ENCODE assay signal across 9 cellular contexts in genomic region chr14:93984987-93985410, GRCh38. TPM values are rescaled to one million over a fixed set of nuclear protein-coding genes. Genes with fewer than 3 reads are reported as not detected.
DNase-seq lines count a peak whose midpoint lies in the region; ATAC-seq, FAIRE-seq and TF ChIP-seq lines count a peak whose summit lies in the region.
"Had no signal": no experiment of that assay in that cellular context is flagged by ENCODE, and none has a peak within 500 bp of the region (broad histone marks: within the 10 kb centered on the region; RNA-seq: fewer than 3 reads in every experiment).

No MANE protein-coding gene starts in this region.

- POLR2A ChIA-PET in GM12878 (lab: Charles Lee) = interaction anchor here (1.0 to 1.6 kb wide), 2 partner anchors 9 to 12 kb away, joined by 3 to 7 read pairs; partner anchors contain the start of gene ASB2

- H3K4me3 ChIP-seq in AG09309 (ENCODE audit: control insufficient read depth, low read depth, low read length) = no peak overlapping the region
- H3K4me3 ChIP-seq in HL-60 (replicated peaks; ENCODE audit: insufficient read depth, low read length) = no peak overlapping the region
- H3K4me3 ChIP-seq in GM12878 = no peak overlapping the region
- H3K4me3 ChIP-seq in liver (ENCODE audit: low read depth in 1 of 3, low read length in 3 of 3) = no peak overlapping the region
- H3K4me3 ChIP-seq in effector memory CD4-positive, alpha-beta T cell (ENCODE audit: insufficient read depth, low read depth, low read length, poor library complexity, severe bottlenecking) = no peak overlapping the region

- H3K4me1 ChIP-seq in GM12878 (ENCODE audit: control insufficient read depth, insufficient read depth, low read length) (peaks cover 18% of the 10 kb centered on the region), liver (ENCODE audit: control insufficient read depth in 4 of 4, insufficient read depth in 4 of 4, low read length in 3 of 4) (no peaks in the 10 kb centered on the region)
- no peaks in the 10 kb centered on the region for H3K4me1 ChIP-seq in effector memory CD4-positive, alpha-beta T cell (ENCODE audit: control insufficient read depth, insufficient read depth, low read length, poor library complexity, severe bottlenecking)

- TF ChIP-seq RAD21 in GM12878 (IDR thresholded peaks at IDR 0.05; ENCODE audit: insufficient read depth, low read depth, low read length) (peak; percentile 41), liver (IDR thresholded peaks at IDR 0.05) (no peak)

- H3K79me2 ChIP-seq in GM12878 (ENCODE audit: control insufficient read depth, insufficient read depth, low read length) = no peaks in the 10 kb centered on the region

- SMC1A ChIA-PET in GM12878 (lab: Charles Lee; ENCODE audit: uncharacterized antibody, unreplicated experiment) = interaction anchor here (0.9 to 20.2 kb wide), 7 partner anchors 11 to 48 kb away, joined by 3 to 409 read pairs (median 11); partner anchors contain the start of gene CCDC197

- intact Hi-C loops in GM12878 (cut with micrococcal nuclease; ENCODE audit: unreplicated experiment) = no loop called here
- intact Hi-C loops in posterior vena cava (cut with DNase I) = no loop called here

- H3K9me3 ChIP-seq in GM12878 (replicated peaks; ENCODE audit: control insufficient read depth, insufficient read depth, low read length) = no peaks in the 10 kb centered on the region
- no peaks in the 10 kb centered on the region for H3K9me3 ChIP-seq in liver (ENCODE audit: control insufficient read depth in 4 of 4, low read length in 3 of 4)
- no peaks in the 10 kb centered on the region for H3K9me3 ChIP-seq in effector memory CD4-positive, alpha-beta T cell (ENCODE audit: control insufficient read depth, low read length)

- DNase-seq in AG09309 (ENCODE audit: low read depth) (peak; percentile 71), HL-60 (ENCODE audit: low read depth in 1 of 2, low spot score in 1 of 2) (peak in 1 of 2 experiments; percentile 14), GM12878 (ENCODE audit: low read depth, low spot score) (no peak), posterior vena cava (ENCODE audit: low spot score) (no peak), NCI-H146 treated with DMSO at 0.1 percent for 48 hours (lab: John Stamatoyannopoulos, UW; ENCODE audit: unreplicated experiment) (no peak)
- no peak for DNase-seq in effector memory CD4-positive, alpha-beta T cell

- TF ChIP-seq EP300 in GM12878 (IDR thresholded peaks at IDR 0.05; ENCODE audit: borderline replicate concordance in 1 of 2, control insufficient read depth in 1 of 2, low read depth in 2 of 2, low read length in 2 of 2) = no peak

- H3K4me2 ChIP-seq in GM12878 (ENCODE audit: control insufficient read depth, insufficient read depth) = no peak overlapping the region

- no peaks in the 10 kb centered on the region; a peak in 1 of 4 replicates for H3K36me3 ChIP-seq in GM12878 (ENCODE audit: control insufficient read depth in 2 of 2, insufficient read depth in 2 of 2, low read length in 1 of 2)
- no peaks in the 10 kb centered on the region for H3K36me3 ChIP-seq in liver (ENCODE audit: control insufficient read depth in 4 of 4, insufficient read depth in 3 of 4, low read depth in 1 of 4, low read length in 3 of 4)
- no peaks in the 10 kb centered on the region for H3K36me3 ChIP-seq in effector memory CD4-positive, alpha-beta T cell (ENCODE audit: control insufficient read depth, insufficient read depth, low read length)

- in situ Hi-C loops in GM12878 (cut with MboI) = no loop called here

- RAD21 ChIA-PET in GM12878 (lab: Charles Lee; ENCODE audit: unreplicated experiment) = interaction anchor here (0.8 to 2.3 kb wide), 3 partner anchors 15 to 45 kb away, joined by 3 to 8 read pairs (median 4); no protein-coding TSS in a partner anchor

- no peaks in the 10 kb centered on the region for H4K20me1 ChIP-seq in GM12878 (ENCODE audit: control insufficient read depth, insufficient read depth)

- peaks cover 4% of the 10 kb centered on the region for H3K27me3 ChIP-seq in HL-60 (ENCODE audit: insufficient read depth, poor library complexity, severe bottlenecking)
- no peaks in the 10 kb centered on the region for H3K27me3 ChIP-seq in GM12878 (replicated peaks in 1 of 2; ENCODE audit: control insufficient read depth in 2 of 2, insufficient read depth in 2 of 2, low read length in 1 of 2)
- no peaks in the 10 kb centered on the region for H3K27me3 ChIP-seq in liver (ENCODE audit: control insufficient read depth in 4 of 4, insufficient read depth in 4 of 4, low read length in 3 of 4)
- no peaks in the 10 kb centered on the region for H3K27me3 ChIP-seq in effector memory CD4-positive, alpha-beta T cell (replicated peaks; ENCODE audit: control insufficient read depth, insufficient read depth, low read length, poor library complexity, severe bottlenecking)

- H3K27ac ChIP-seq in HL-60 (replicated peaks) (no peak overlapping the region), GM12878 (ENCODE audit: control insufficient read depth, insufficient read depth) (no peak overlapping the region), liver (ENCODE audit: low read depth in 1 of 2, low read length in 2 of 2) (no peak overlapping the region)
- H3K27ac ChIP-seq in effector memory CD4-positive, alpha-beta T cell (ENCODE audit: insufficient read depth, low read length, poor library complexity, severe bottlenecking) = no peak overlapping the region

- ATAC-seq in GM12878 (peak; percentile 51), HG03025 (IDR thresholded peaks at IDR 0.05; ENCODE audit: low FRiP score, unreplicated experiment) (no peak)

- 22% methylated on average over 7 of the region's 7 CpGs for WGBS in GM12878 (ENCODE audit: insufficient coverage, insufficient replicate concordance, low lambda C conversion rate, missing lambda C conversion rate)
- WGBS in liver = 55% methylated on average over 7 of the region's 7 CpGs

- H2AFZ ChIP-seq in GM12878 (ENCODE audit: control insufficient read depth, low read depth, low read length) = no peak overlapping the region

- CTCF ChIA-PET in GM12878 (lab: Yijun Ruan, JAX) = interaction anchor here (0.7 to 20.8 kb wide), 6 partner anchors 14 to 51 kb away, joined by 3 to 399 read pairs (median 3); partner anchors contain the start of gene CCDC197

- no peak overlapping the region for H3K9ac ChIP-seq in GM12878 (ENCODE audit: control insufficient read depth, insufficient read depth, low read length)
- no peak overlapping the region for H3K9ac ChIP-seq in liver (ENCODE audit: low read depth in 1 of 2, low read length in 2 of 2)

- TF ChIP-seq POLR2A in GM12878 (IDR thresholded peaks at IDR 0.05; ENCODE audit: low read depth, low read length) = no peak

- BruUV-seq in GM12878 (replicated peaks; lab: Mats Ljungman, UMichigan) = no TSS peak

- peak; percentile 68 for TF ChIP-seq CTCF in AG09309 (IDR thresholded peaks at IDR 0.05; ENCODE audit: control insufficient read depth, insufficient read depth, low read depth, low read length, missing control alignments)
- peak; percentile 26 for TF ChIP-seq CTCF in HL-60 (IDR thresholded peaks at IDR 0.05; ENCODE audit: insufficient read depth, low read length)
- TF ChIP-seq CTCF in GM12878 (IDR thresholded peaks at IDR 0.05 in 2 of 3, conservative IDR thresholded peaks at IDR 0.05 in 1 of 3; ENCODE audit: control insufficient read depth in 2 of 3, extremely low read depth in 1 of 3, insufficient read depth in 1 of 3, low read depth in 3 of 3, low read length in 3 of 3) = peak; percentile 19 to 40 (median 33); a peak in 5 of 6 replicates
- peak; percentile 12 for TF ChIP-seq CTCF in liver (IDR thresholded peaks at IDR 0.05; ENCODE audit: low read depth, low read length, missing input control)

- FAIRE-seq in GM12878 (lab: Jason Lieb, UNC) = no peak
- FAIRE-seq: colon had no signal

RNA-seq across cellular contexts. Expression of gene ASB2, which starts 8.6 kb away (rescaled TPM):
- 74.5 and 81.9 TPM in 2 replicates for total RNA-seq in GM12878 (2013; cell fraction: nucleolus; rRNA removed)
- total RNA-seq in GM12878 (2014; rRNA removed) = 46.4 and 53.5 TPM in 2 replicates
- total RNA-seq in GM12878 (2014; rRNA removed; fragmentation: Illumina TruSeq; extraction: Trizol) = 21.5 and 26.9 TPM in 2 replicates
- total RNA-seq in GM12878 (2021) = 40.0 and 40.4 TPM in 2 replicates
- polyA plus RNA-seq in GM12878 (2011; ENCODE audit: low read depth) = 18.9 TPM
- 8.5 and 16.9 TPM in 2 replicates for polyA plus RNA-seq in GM12878 (2011; rRNA removed)
- 22.6 and 38.7 TPM in 2 replicates for polyA plus RNA-seq in GM12878 (2011; cell fraction: cytosol; rRNA removed)
- 45.6 and 71.8 TPM in 2 replicates for polyA plus RNA-seq in GM12878 (2011; cell fraction: nucleus; rRNA removed)
- 18.6 and 50.6 TPM in 2 replicates for polyA plus RNA-seq in GM12878 (2012)
- 12.3 and 21.9 TPM in 2 replicates for polyA plus RNA-seq in GM12878 (2014; fragmentation: Illumina TruSeq; extraction: Trizol)
- 1 to 10 TPM; 3.0 to 7.4 TPM for polyA plus RNA-seq in GM12878 (2014; fragmentation: Nextera tagmentation; extraction: Ambion mirVana)
- polyA plus RNA-seq in GM12878 (2014; rRNA removed) = 50.0 and 54.5 TPM in 2 replicates
- 10 to 100 TPM; 51.7 to 54.8 TPM for polyA plus RNA-seq in GM12878 (2016; fragmentation: Nextera tagmentation; extraction: Ambion mirVana)
- polyA minus RNA-seq in GM12878 (2011; rRNA and poly(A)+ RNA removed) = 20.3 and 37.3 TPM in 2 replicates
- 8.8 and 11.7 TPM in 2 replicates for polyA minus RNA-seq in GM12878 (2011; cell fraction: cytosol; rRNA and poly(A)+ RNA removed)
- polyA minus RNA-seq in GM12878 (2011; cell fraction: nucleus; rRNA and poly(A)+ RNA removed) = 26.7 and 36.0 TPM in 2 replicates
- under 1 TPM; 0.50 to 0.56 TPM for total RNA-seq in liver
- polyA plus RNA-seq in liver = under 1 TPM; 0.18 to 0.27 TPM
- total RNA-seq in posterior vena cava = 10 to 100 TPM; 60.0 to 66.5 TPM

RNA-seq across cellular contexts. Expression of gene CCDC197, which starts 12.1 kb away (rescaled TPM):
- 1.2 TPM in 2 replicates for total RNA-seq in GM12878 (2013; cell fraction: nucleolus; rRNA removed)
- total RNA-seq in GM12878 (2014; rRNA removed) (not detected in 2 replicates), GM12878 (2014; rRNA removed; fragmentation: Illumina TruSeq; extraction: Trizol) (not detected in 2 replicates), GM12878 (2021) (not detected in 2 replicates), liver (not detected), posterior vena cava (not detected)
- polyA plus RNA-seq in GM12878 (2011; ENCODE audit: low read depth) = not detected
- polyA plus RNA-seq in GM12878 (2011; rRNA removed) (0.12 and 0.16 TPM in 2 replicates), GM12878 (2014; fragmentation: Illumina TruSeq; extraction: Trizol) (not detected in 2 replicates), GM12878 (2014; fragmentation: Nextera tagmentation; extraction: Ambion mirVana) (not detected), GM12878 (2014; rRNA removed) (not detected in 2 replicates), GM12878 (2016; fragmentation: Nextera tagmentation; extraction: Ambion mirVana) (not detected), liver (not detected)
- 0.04 TPM in 1 of 2 replicates, not detected in the other for polyA plus RNA-seq in GM12878 (2011; cell fraction: cytosol; rRNA removed)
- polyA plus RNA-seq in GM12878 (2011; cell fraction: nucleus; rRNA removed) = 0.28 and 0.56 TPM in 2 replicates
- polyA plus RNA-seq in GM12878 (2012) = 0.17 TPM in 1 of 2 replicates, not detected in the other
- polyA minus RNA-seq in GM12878 (2011; rRNA and poly(A)+ RNA removed) = 0.21 TPM in 1 of 2 replicates, not detected in the other
- not detected in 2 replicates for polyA minus RNA-seq in GM12878 (2011; cell fraction: cytosol; rRNA and poly(A)+ RNA removed)
- 0.24 TPM in 1 of 2 replicates, not detected in the other for polyA minus RNA-seq in GM12878 (2011; cell fraction: nucleus; rRNA and poly(A)+ RNA removed)

RNA-seq across cellular contexts. Expression of gene OTUB2, which starts 41.1 kb away (rescaled TPM):
- 1.3 and 3.2 TPM in 2 replicates for total RNA-seq in GM12878 (2013; cell fraction: nucleolus; rRNA removed)
- total RNA-seq in GM12878 (2014; rRNA removed) (0.49 and 0.56 TPM in 2 replicates), GM12878 (2014; rRNA removed; fragmentation: Illumina TruSeq; extraction: Trizol) (0.40 and 0.46 TPM in 2 replicates), GM12878 (2021) (0.46 and 0.77 TPM in 2 replicates), liver (under 1 TPM; 0.28 to 0.92 TPM), posterior vena cava (1 to 10 TPM in 1 of 2 donors, under 1 TPM in 1; 0.37 to 1.2 TPM)
- 0.43 TPM for polyA plus RNA-seq in GM12878 (2011; ENCODE audit: low read depth)
- polyA plus RNA-seq in GM12878 (2011; rRNA removed) (0.36 and 0.48 TPM in 2 replicates), GM12878 (2014; fragmentation: Illumina TruSeq; extraction: Trizol) (0.41 and 0.47 TPM in 2 replicates), GM12878 (2014; fragmentation: Nextera tagmentation; extraction: Ambion mirVana) (under 1 TPM; 0.05 to 0.18 TPM), GM12878 (2014; rRNA removed) (0.26 and 0.49 TPM in 2 replicates), GM12878 (2016; fragmentation: Nextera tagmentation; extraction: Ambion mirVana) (under 1 TPM; 0.25 to 0.82 TPM), liver (under 1 TPM; 0.62 to 0.64 TPM)
- 0.90 and 0.97 TPM in 2 replicates for polyA plus RNA-seq in GM12878 (2011; cell fraction: cytosol; rRNA removed)
- polyA plus RNA-seq in GM12878 (2011; cell fraction: nucleus; rRNA removed) = 0.73 and 1.1 TPM in 2 replicates
- 0.46 and 0.51 TPM in 2 replicates for polyA plus RNA-seq in GM12878 (2012)
- polyA minus RNA-seq in GM12878 (2011; rRNA and poly(A)+ RNA removed) = 1.1 and 1.3 TPM in 2 replicates
- 0.42 TPM in 1 of 2 replicates, not detected in the other for polyA minus RNA-seq in GM12878 (2011; cell fraction: cytosol; rRNA and poly(A)+ RNA removed)
- polyA minus RNA-seq in GM12878 (2011; cell fraction: nucleus; rRNA and poly(A)+ RNA removed) = 0.48 and 0.67 TPM in 2 replicates

RNA-seq across cellular contexts. Expression of gene FAM181A, which starts 57.9 kb away (rescaled TPM):
- total RNA-seq in GM12878 (2013; cell fraction: nucleolus; rRNA removed) = not detected in 2 replicates
- total RNA-seq in GM12878 (2014; rRNA removed) (not detected in 2 replicates), GM12878 (2014; rRNA removed; fragmentation: Illumina TruSeq; extraction: Trizol) (not detected in 2 replicates), GM12878 (2021) (not detected in 2 replicates), liver (not detected), posterior vena cava (not detected)
- polyA plus RNA-seq in GM12878 (2011; ENCODE audit: low read depth) = not detected
- polyA plus RNA-seq in GM12878 (2011; rRNA removed) (not detected in 2 replicates), GM12878 (2014; fragmentation: Illumina TruSeq; extraction: Trizol) (not detected in 2 replicates), GM12878 (2014; fragmentation: Nextera tagmentation; extraction: Ambion mirVana) (not detected), GM12878 (2014; rRNA removed) (not detected in 2 replicates), GM12878 (2016; fragmentation: Nextera tagmentation; extraction: Ambion mirVana) (not detected), liver (not detected)
- not detected in 2 replicates for polyA plus RNA-seq in GM12878 (2011; cell fraction: cytosol; rRNA removed)
- polyA plus RNA-seq in GM12878 (2011; cell fraction: nucleus; rRNA removed) = not detected in 2 replicates
- polyA plus RNA-seq in GM12878 (2012) = not detected in 2 replicates
- polyA minus RNA-seq in GM12878 (2011; rRNA and poly(A)+ RNA removed) = not detected in 2 replicates
- polyA minus RNA-seq in GM12878 (2011; cell fraction: cytosol; rRNA and poly(A)+ RNA removed) = not detected in 2 replicates
- not detected in 2 replicates for polyA minus RNA-seq in GM12878 (2011; cell fraction: nucleus; rRNA and poly(A)+ RNA removed)

Comparison
In these comparisons a context has a peak if more than half of its experiments do, and no peak if none do; other contexts are left out.
1. CTCF ChIP-seq: peak in every context shown above with its lines; median percentile 68 in AG09309; 33 in GM12878; 26 in HL-60; 12 in liver.
2. RNA of gene ASB2, which starts 8.6 kb away (total RNA-seq): 60.0 to 66.5 TPM in posterior vena cava and 21.5 to 81.9 TPM in GM12878; 0.50 to 0.56 TPM in liver; every median in the first group is over 10 times any median in the second.